ENCODE assay signal across 28 cellular contexts in genomic region chr2:202353430-202353829, GRCh38.
"Had no signal": no experiment of that assay in that cellular context is flagged by ENCODE, and none has a peak within 500 bp of the region (broad histone marks: within the 10 kb centered on the region; RNA-seq: fewer than 3 reads in every experiment).

No MANE protein-coding gene starts in this region.

- FAIRE-seq: colon had no signal

- H3K27me3 ChIP-seq: body of pancreas, esophagus squamous epithelium, gastroesophageal sphincter had no signal

- DNase-seq: activated CD4-positive, alpha-beta memory T cell treated with anti-CD3 and anti-CD28 coated beads for 36 hours; activated CD4-positive, alpha-beta T cell treated with anti-CD3 and anti-CD28 coated beads for 36 hours; activated CD4-positive, alpha-beta T cell treated with anti-CD3 and anti-CD28 coated beads, Interleukin-2, amount 10 ng/mL, durations not matched to agents 24 days and 14 days; activated CD4-positive, CD25-positive, alpha-beta regulatory T cell; activated CD4-positive, CD25-positive, alpha-beta regulatory T cell treated with anti-CD3 and anti-CD28 coated beads, Interleukin-2, amount 50 U/mL, for 72 hours; activated CD8-positive, alpha-beta T cell treated with anti-CD3 and anti-CD28 coated beads, Interleukin-2, amount 10 ng/mL, durations not matched to agents 7 days and 5 days; activated effector memory CD4-positive, alpha-beta T cell treated with Interleukin-2 at 50 U/mL for 16 hours; activated gamma-delta T cell treated with Interleukin-2 at 50 U/mL for 16 hours; activated naive CD4-positive, alpha-beta T cell treated with anti-CD3 and anti-CD28 coated beads, Interleukin-2, amount 50 U/mL, for 16 hours; activated naive CD4-positive, alpha-beta T cell treated with Interleukin-2 at 50 U/mL for 16 hours; activated T-cell treated with anti-CD3 and anti-CD28 coated beads, Interleukin-2, amount 50 U/mL, for 4 hours; amygdala; aorta; body of pancreas; caudate nucleus; cortex of kidney; dermis blood vessel endothelial cell; effector CD4-positive, alpha-beta T cell; effector memory CD8-positive, alpha-beta T cell; esophagus squamous epithelium; foreskin melanocyte; T-helper 1 cell; T-helper 17 cell; T1000; WERI-Rb-1 had no signal

- H3K4me3 ChIP-seq: body of pancreas, esophagus squamous epithelium, gastroesophageal sphincter had no signal

- H3K36me3 ChIP-seq: esophagus squamous epithelium, gastroesophageal sphincter, WERI-Rb-1 had no signal

- H3K9me3 ChIP-seq: body of pancreas, esophagus squamous epithelium, gastroesophageal sphincter had no signal

- H3K27ac ChIP-seq: body of pancreas, epithelial cell of prostate, esophagus squamous epithelium, gastroesophageal sphincter, WERI-Rb-1 had no signal

- H3K4me1 ChIP-seq: body of pancreas, esophagus squamous epithelium, gastroesophageal sphincter had no signal
